ENCODE assay signal across 8 cellular contexts in genomic region chr5:103041071-103041676, GRCh38.
A peak's percentile ranks its signal among the peaks of the same experiment; 100 is the strongest.
DNase-seq lines count a peak whose midpoint lies in the region; ATAC-seq and TF ChIP-seq lines count a peak whose summit lies in the region.

No MANE protein-coding gene starts in this region.

- no peak for DNase-seq in natural killer cell
- DNase-seq in natural killer cell treated with Interleukin-12 subunit alpha and Interleukin-12 subunit beta and Interleukin-15 and Interleukin-18, amount 100 ng/mL, for 72 hours (ENCODE audit: low spot score), result no peak
- DNase-seq in NCI-H2196 (lab: John Stamatoyannopoulos, UW; ENCODE audit: unreplicated experiment), result peak; percentile 52
- DNase-seq in T47D (ENCODE audit: low read depth in 1 of 2, low spot score in 1 of 2), result peak; percentile 44 to 71
- DNase-seq in middle frontal gyrus (ENCODE audit: extremely low spot score, low spot score), result peak; percentile 33
- no peak for DNase-seq in activated T-cell treated with anti-CD3 and anti-CD28 coated beads, Interleukin-2, amount 50 U/mL, for 72 hours
- no peak for DNase-seq in activated effector memory CD4-positive, alpha-beta T cell treated with Interleukin-2 at 50 U/mL for 16 hours

- no peaks in the 10 kb centered on the region for H3K4me1 Mint-ChIP-seq in natural killer cell
- peaks cover 0 to 6% of the 10 kb centered on the region in 2 donors for H3K4me1 Mint-ChIP-seq in natural killer cell treated with Interleukin-12 subunit alpha and Interleukin-12 subunit beta and Interleukin-15 and Interleukin-18, amount 100 ng/mL, for 72 hours (ENCODE audit: low read depth in 2 of 2)
- no peaks in the 10 kb centered on the region for H3K4me1 Mint-ChIP-seq in activated T-cell treated with anti-CD3 and anti-CD28 coated beads, Interleukin-2, amount 50 U/mL, for 72 hours (ENCODE audit: low read depth)

- no peak overlapping the region for H3K27ac Mint-ChIP-seq in natural killer cell
- H3K27ac Mint-ChIP-seq in natural killer cell treated with Interleukin-12 subunit alpha and Interleukin-12 subunit beta and Interleukin-15 and Interleukin-18, amount 100 ng/mL, for 72 hours, result no peak overlapping the region
- no peak overlapping the region for H3K27ac Mint-ChIP-seq in activated T-cell treated with anti-CD3 and anti-CD28 coated beads, Interleukin-2, amount 50 U/mL, for 72 hours

- peaks cover 0 to 22% of the 10 kb centered on the region in 2 donors for H3K27me3 Mint-ChIP-seq in natural killer cell (ENCODE audit: low read depth in 2 of 2)
- H3K27me3 Mint-ChIP-seq in natural killer cell treated with Interleukin-12 subunit alpha and Interleukin-12 subunit beta and Interleukin-15 and Interleukin-18, amount 100 ng/mL, for 72 hours, result peaks cover 9% of the 10 kb centered on the region in 2 donors
- peaks cover 22% of the 10 kb centered on the region for H3K27me3 Mint-ChIP-seq in activated T-cell treated with anti-CD3 and anti-CD28 coated beads, Interleukin-2, amount 50 U/mL, for 72 hours (ENCODE audit: low read depth)

- TF ChIP-seq CTCF in natural killer cell (IDR thresholded peaks at IDR 0.05), result peak; percentile 75

- H3K4me3 Mint-ChIP-seq in natural killer cell, result no peak overlapping the region
- no peak overlapping the region for H3K4me3 Mint-ChIP-seq in natural killer cell treated with Interleukin-12 subunit alpha and Interleukin-12 subunit beta and Interleukin-15 and Interleukin-18, amount 100 ng/mL, for 72 hours
- no peak overlapping the region for H3K4me3 Mint-ChIP-seq in activated T-cell treated with anti-CD3 and anti-CD28 coated beads, Interleukin-2, amount 50 U/mL, for 72 hours

- intact Hi-C loops in natural killer cell (cut with micrococcal nuclease), result loop anchor here (1.0 to 5.0 kb wide), 6 partner anchors 98 to 504 kb away; no protein-coding TSS in a partner anchor

- in situ Hi-C loops in T47D (cut with HindIII; ENCODE audit: low pct_unique_long_range_greater_than_20kb, low sequenced_read_pairs), result no loop called here

- ATAC-seq in natural killer cell (peak; percentile 39 to 63 (median 52)), GM18517 (IDR thresholded peaks at IDR 0.05; ENCODE audit: unreplicated experiment) (no peak)
- no peak for ATAC-seq in natural killer cell treated with Interleukin-12 subunit alpha and Interleukin-12 subunit beta and Interleukin-15 and Interleukin-18, amount 100 ng/mL, for 72 hours
- no peak for ATAC-seq in activated T-cell treated with anti-CD3 and anti-CD28 coated beads, Interleukin-2, amount 50 U/mL, for 72 hours (replicated peaks in 1 of 2)

- H3K9me3 Mint-ChIP-seq in natural killer cell, result no peaks in the 10 kb centered on the region
- H3K9me3 Mint-ChIP-seq in natural killer cell treated with Interleukin-12 subunit alpha and Interleukin-12 subunit beta and Interleukin-15 and Interleukin-18, amount 100 ng/mL, for 72 hours, result no peaks in the 10 kb centered on the region
- no peaks in the 10 kb centered on the region for H3K9me3 Mint-ChIP-seq in activated T-cell treated with anti-CD3 and anti-CD28 coated beads, Interleukin-2, amount 50 U/mL, for 72 hours

- H3K36me3 Mint-ChIP-seq in natural killer cell, result no peaks in the 10 kb centered on the region
- no peaks in the 10 kb centered on the region for H3K36me3 Mint-ChIP-seq in natural killer cell treated with Interleukin-12 subunit alpha and Interleukin-12 subunit beta and Interleukin-15 and Interleukin-18, amount 100 ng/mL, for 72 hours
- H3K36me3 Mint-ChIP-seq in activated T-cell treated with anti-CD3 and anti-CD28 coated beads, Interleukin-2, amount 50 U/mL, for 72 hours (ENCODE audit: insufficient read depth in 2 of 2), result no peaks in the 10 kb centered on the region

Comparison
In these comparisons a context has a peak if more than half of its experiments do, and no peak if none do; other contexts are left out.
1. ATAC-seq: peak in natural killer cell (3 of 3); none in natural killer cell treated with Interleukin-12 subunit alpha and Interleukin-12 subunit beta and Interleukin-15 and Interleukin-18, amount 100 ng/mL, for 72 hours (0 of 2), activated T-cell treated with anti-CD3 and anti-CD28 coated beads, Interleukin-2, amount 50 U/mL, for 72 hours (0 of 2) and GM18517 (single experiment).
2. DNase-seq: peak in NCI-H2196 (single experiment), T47D (2 of 2) and middle frontal gyrus (single experiment); none in natural killer cell (single experiment), natural killer cell treated with Interleukin-12 subunit alpha and Interleukin-12 subunit beta and Interleukin-15 and Interleukin-18, amount 100 ng/mL, for 72 hours (single experiment), activated T-cell treated with anti-CD3 and anti-CD28 coated beads, Interleukin-2, amount 50 U/mL, for 72 hours (0 of 2) and activated effector memory CD4-positive, alpha-beta T cell treated with Interleukin-2 at 50 U/mL for 16 hours (single experiment).